In the genomic region with DNA sequence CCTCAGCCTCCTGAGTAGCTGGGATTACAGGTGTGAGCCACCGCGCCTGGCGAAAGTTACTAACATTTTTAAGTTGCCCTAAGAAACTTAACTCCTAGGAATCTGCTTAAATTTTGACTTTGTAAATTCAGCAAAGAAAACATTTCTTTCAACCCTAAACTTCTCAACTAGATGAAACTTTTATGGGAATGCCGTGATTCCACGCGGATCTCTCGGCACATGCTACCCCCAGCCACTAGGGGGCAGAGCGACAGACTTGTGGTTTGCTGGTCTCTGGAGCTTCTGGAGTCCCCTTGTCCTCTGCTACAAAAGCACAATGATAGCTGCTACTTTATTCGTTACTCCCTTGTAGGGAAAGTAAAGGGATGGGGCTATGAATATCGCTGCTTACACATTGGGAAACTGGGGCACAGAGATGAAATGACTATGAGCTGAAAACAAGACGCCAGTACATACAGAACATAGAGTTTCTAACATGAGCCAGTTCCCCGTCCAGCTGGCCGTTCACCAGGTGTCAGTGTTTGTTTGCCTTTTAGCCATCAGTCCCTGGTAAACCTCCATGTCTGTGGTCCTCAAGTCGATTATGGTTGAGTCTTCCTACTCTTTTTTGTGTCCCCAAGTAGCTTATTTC, we compare ENCODE assay signal across 9 cellular contexts.
DNase-seq lines count a peak whose midpoint lies in the region; ATAC-seq and TF ChIP-seq lines count a peak whose summit lies in the region.
"Had no signal": no experiment of that assay in that cellular context is flagged by ENCODE, and none has a peak within 500 bp of the region (broad histone marks: within the 10 kb centered on the region; RNA-seq: fewer than 3 reads in every experiment).

No MANE protein-coding gene starts in this region.

- H3K36me3 Mint-ChIP-seq in glutamatergic neuron (ENCODE audit: unreplicated experiment): no peaks in the 10 kb centered on the region

- no peak overlapping the region for H3K4me3 Mint-ChIP-seq in glutamatergic neuron (ENCODE audit: unreplicated experiment)

- ATAC-seq in GM21390 (IDR thresholded peaks at IDR 0.05; ENCODE audit: unreplicated experiment): no peak
- ATAC-seq in HG03354 (IDR thresholded peaks at IDR 0.05; ENCODE audit: poor library complexity, severe bottlenecking, unreplicated experiment): no peak

- TF ChIP-seq CTCF in GM20000 (IDR thresholded peaks at IDR 0.05; ENCODE audit: extremely low read depth, missing control alignments): peak; percentile 15
- TF ChIP-seq CTCF in glutamatergic neuron (IDR thresholded peaks at IDR 0.05; ENCODE audit: partially characterized antibody, unreplicated experiment): peak; percentile 84

- peaks cover 35% of the 10 kb centered on the region for H3K4me1 Mint-ChIP-seq in glutamatergic neuron (ENCODE audit: low read depth, unreplicated experiment)

- peaks cover 6% of the 10 kb centered on the region for H3K27me3 Mint-ChIP-seq in glutamatergic neuron (ENCODE audit: unreplicated experiment)

- peaks cover 7% of the 10 kb centered on the region for H3K9me3 Mint-ChIP-seq in glutamatergic neuron (ENCODE audit: unreplicated experiment)

- peak; percentile 31 for DNase-seq in ACHN
- DNase-seq in GM20000 (ENCODE audit: low spot score): no peak
- peak; percentile 43 for DNase-seq in RPMI8226
- DNase-seq in glutamatergic neuron: peak; percentile 54
- no peak for DNase-seq in NOMO-1 (lab: John Stamatoyannopoulos, UW; ENCODE audit: unreplicated experiment in 2 of 2)
- no peak for DNase-seq in T-helper 1 cell
- DNase-seq: activated naive CD4-positive, alpha-beta T cell treated with Interleukin-2 at 50 U/mL for 16 hours had no signal

- in situ Hi-C loops in ACHN (cut with HindIII; ENCODE audit: low pct_ligation_motif_present, low pct_unique_long_range_greater_than_20kb, low sequenced_read_pairs): no loop called here

- no peak overlapping the region for H3K27ac Mint-ChIP-seq in glutamatergic neuron (ENCODE audit: unreplicated experiment)

Comparison
In these comparisons a context has a peak if more than half of its experiments do, and no peak if none do; other contexts are left out.
1. DNase-seq: peak in ACHN (single experiment), RPMI8226 (single experiment) and glutamatergic neuron (single experiment); none in GM20000 (single experiment), NOMO-1 (0 of 2) and T-helper 1 cell (0 of 5).